16 cellular contexts compared by ENCODE assay signal in the genomic region with DNA sequence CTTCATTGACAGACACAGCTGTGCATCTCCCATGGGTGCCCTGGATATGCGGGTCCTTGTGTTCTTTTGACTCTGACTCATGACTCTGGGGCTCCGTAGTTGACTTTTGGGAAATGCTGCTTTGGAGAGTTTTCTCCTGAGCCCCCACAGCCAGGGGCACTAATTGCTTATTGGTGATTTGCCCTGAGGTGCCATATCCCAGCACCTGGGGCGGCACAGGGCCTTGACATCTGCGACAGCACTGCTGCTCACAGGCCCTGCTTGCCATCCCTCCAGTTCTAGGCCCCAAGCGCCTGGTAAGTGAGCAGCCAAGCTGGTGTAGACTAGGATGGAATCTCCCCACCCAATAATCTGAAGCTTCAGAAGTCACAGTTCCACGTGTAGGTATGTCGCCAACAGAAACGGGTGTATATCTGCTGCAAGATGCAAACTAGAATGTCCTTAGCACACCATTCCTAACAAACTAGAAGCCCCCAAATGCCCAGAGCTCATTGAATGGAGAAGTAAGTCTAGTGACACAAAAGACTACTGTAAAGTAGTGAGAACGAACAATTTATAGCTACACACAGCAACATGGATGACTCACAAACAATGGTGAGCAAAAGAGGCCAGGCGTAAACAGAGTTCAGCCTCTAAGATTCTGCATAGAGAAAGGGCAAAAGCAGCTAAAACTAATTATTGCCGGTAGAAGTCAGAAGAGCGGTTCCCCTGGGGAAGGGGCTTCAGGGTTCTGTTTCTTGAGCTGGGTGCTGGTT.
DNase-seq lines count a peak whose midpoint lies in the region; ATAC-seq, FAIRE-seq and TF ChIP-seq lines count a peak whose summit lies in the region.
"Had no signal": no experiment of that assay in that cellular context is flagged by ENCODE, and none has a peak within 500 bp of the region (broad histone marks: within the 10 kb centered on the region; RNA-seq: fewer than 3 reads in every experiment).

No MANE protein-coding gene starts in this region.

- H3K36me3 ChIP-seq in kidney (ENCODE audit: control insufficient read depth in 1 of 2, insufficient read depth in 2 of 2, low read length in 2 of 2): peaks cover 20 to 37% of the 10 kb centered on the region in 2 donors
- no peaks in the 10 kb centered on the region for H3K36me3 ChIP-seq in upper lobe of left lung

- TF ChIP-seq EP300 in upper lobe of left lung (IDR thresholded peaks at IDR 0.05): no peak

- TF ChIP-seq CTCF in kidney (IDR thresholded peaks at IDR 0.05; ENCODE audit: borderline replicate concordance, extremely low read depth, insufficient read depth) (no peak), HFFc6 (IDR thresholded peaks at IDR 0.05) (no peak), upper lobe of left lung (IDR thresholded peaks at IDR 0.05) (no peak)

- intact Hi-C loops in kidney (cut with DNase I): no loop called here

- H3K4me3 Mint-ChIP-seq in activated CD8-positive, alpha-beta memory T cell treated with anti-CD3 and anti-CD28 coated beads, Interleukin-2, amount 10 ng/mL, durations not matched to agents 7 days and 5 days: no peak overlapping the region
- H3K4me3 Mint-ChIP-seq in HFFc6: no peak overlapping the region
- H3K4me3 Mint-ChIP-seq: activated CD4-positive, alpha-beta T cell treated with anti-CD3 and anti-CD28 coated beads for 36 hours; T-cell had no signal

- no peaks in the 10 kb centered on the region for H3K9me3 Mint-ChIP-seq in activated CD8-positive, alpha-beta memory T cell treated with anti-CD3 and anti-CD28 coated beads, Interleukin-2, amount 10 ng/mL, durations not matched to agents 7 days and 5 days (ENCODE audit: low read depth)
- H3K9me3 Mint-ChIP-seq in HFFc6: no peaks in the 10 kb centered on the region
- H3K9me3 Mint-ChIP-seq: T-cell had no signal

- TF ChIP-seq POLR2A in upper lobe of left lung (IDR thresholded peaks at IDR 0.05): no peak

- H3K27me3 Mint-ChIP-seq in activated CD8-positive, alpha-beta memory T cell treated with anti-CD3 and anti-CD28 coated beads, Interleukin-2, amount 10 ng/mL, durations not matched to agents 7 days and 5 days: no peaks in the 10 kb centered on the region
- H3K27me3 Mint-ChIP-seq in HFFc6 (ENCODE audit: insufficient read depth): no peaks in the 10 kb centered on the region; the same call in 1 of the 2 replicates
- H3K27me3 Mint-ChIP-seq: activated CD4-positive, alpha-beta T cell treated with anti-CD3 and anti-CD28 coated beads for 36 hours; T-cell had no signal

- H3K4me1 Mint-ChIP-seq in activated CD8-positive, alpha-beta memory T cell treated with anti-CD3 and anti-CD28 coated beads, Interleukin-2, amount 10 ng/mL, durations not matched to agents 7 days and 5 days: no peaks in the 10 kb centered on the region
- 0 out of 2 replicates have a peak, but pooled peaks cover 5% of the 10 kb centered on the region for H3K4me1 Mint-ChIP-seq in HFFc6 (ENCODE audit: low read depth)
- H3K4me1 Mint-ChIP-seq: activated CD4-positive, alpha-beta T cell treated with anti-CD3 and anti-CD28 coated beads for 36 hours; T-cell had no signal

- WGBS in upper lobe of left lung, 2 donors: 89 to 90% methylated on average over 9 to 12 of the region's 12 CpGs

- CTCF ChIA-PET in activated CD8-positive, alpha-beta memory T cell treated with anti-CD3 and anti-CD28 coated beads, Interleukin-2, amount 10 ng/mL, durations not matched to agents 7 days and 5 days (lab: Charles Lee): no interaction called here

- H3K27ac ChIP-seq in kidney (ENCODE audit: low read depth in 2 of 2, low read length in 2 of 2) (no peak overlapping the region), upper lobe of left lung (peak overlapping the region in 2 of 4 donors; percentile 62 to 64)

- no peaks in the 10 kb centered on the region for H3K27me3 ChIP-seq in upper lobe of left lung
- H3K27me3 ChIP-seq: MG63, tibial nerve had no signal

- H3K27ac Mint-ChIP-seq in activated CD8-positive, alpha-beta memory T cell treated with anti-CD3 and anti-CD28 coated beads, Interleukin-2, amount 10 ng/mL, durations not matched to agents 7 days and 5 days: no peak overlapping the region
- H3K27ac Mint-ChIP-seq in HFFc6: no peak overlapping the region
- H3K27ac Mint-ChIP-seq: activated CD4-positive, alpha-beta T cell treated with anti-CD3 and anti-CD28 coated beads for 36 hours; T-cell had no signal

- no peaks in the 10 kb centered on the region for H3K36me3 Mint-ChIP-seq in activated CD8-positive, alpha-beta memory T cell treated with anti-CD3 and anti-CD28 coated beads, Interleukin-2, amount 10 ng/mL, durations not matched to agents 7 days and 5 days
- H3K36me3 Mint-ChIP-seq in HFFc6 (ENCODE audit: low read depth): peaks cover 5% of the 10 kb centered on the region
- H3K36me3 Mint-ChIP-seq: T-cell had no signal

- H3K4me1 ChIP-seq in kidney (ENCODE audit: control insufficient read depth in 1 of 2, insufficient read depth in 1 of 2, low read depth in 1 of 2, low read length in 2 of 2) (peaks cover 4 to 19% of the 10 kb centered on the region in 2 donors), upper lobe of left lung (peaks cover 6 to 23% (median 14%) of the 10 kb centered on the region in 4 donors)

- no peak for FAIRE-seq in kidney (lab: Jason Lieb, UNC)

- no peak for ATAC-seq in activated CD8-positive, alpha-beta memory T cell treated with anti-CD3 and anti-CD28 coated beads, Interleukin-2, amount 10 ng/mL, durations not matched to agents 7 days and 5 days
- no peak for ATAC-seq in upper lobe of left lung (ENCODE audit: low FRiP score in 2 of 2)
- ATAC-seq: activated CD4-positive, alpha-beta T cell treated with anti-CD3 and anti-CD28 coated beads for 36 hours; T-cell had no signal

- peak; percentile 38 for DNase-seq in activated effector memory CD4-positive, alpha-beta T cell treated with anti-CD3 and anti-CD28 coated beads, Interleukin-2, amount 50 U/mL, for 16 hours
- DNase-seq in activated effector memory CD4-positive, alpha-beta T cell treated with Interleukin-2 at 50 U/mL for 16 hours: no peak
- DNase-seq in activated CD8-positive, alpha-beta memory T cell treated with anti-CD3 and anti-CD28 coated beads, Interleukin-2, amount 10 ng/mL, durations not matched to agents 7 days and 5 days: peak; percentile 21
- DNase-seq in kidney (peak; percentile 31), superior temporal gyrus (ENCODE audit: extremely low spot score) (peak; percentile 13), HFFc6 (no peak), upper lobe of left lung (no peak)
- no peak for DNase-seq in activated naive CD4-positive, alpha-beta T cell treated with Interleukin-2 at 50 U/mL for 16 hours
- DNase-seq: activated CD4-positive, alpha-beta T cell treated with anti-CD3 and anti-CD28 coated beads for 36 hours; activated gamma-delta T cell treated with Interleukin-2 at 50 U/mL for 16 hours; mammary epithelial cell; MG63; NCI-H446; occipital lobe had no signal

- H3K9ac ChIP-seq in kidney (ENCODE audit: low read length in 2 of 2): no peak overlapping the region

- H3K9me3 ChIP-seq in kidney (ENCODE audit: control insufficient read depth in 1 of 2, low read length in 2 of 2) (no peaks in the 10 kb centered on the region), upper lobe of left lung (no peaks in the 10 kb centered on the region)
- H3K9me3 ChIP-seq: MG63, tibial nerve had no signal

- H3K4me3 ChIP-seq in kidney (ENCODE audit: low read length in 2 of 2): no peak overlapping the region
- H3K4me3 ChIP-seq in upper lobe of left lung: no peak overlapping the region
- H3K4me3 ChIP-seq: MG63, tibial nerve had no signal

Comparison
In these comparisons a context has a peak if more than half of its experiments do, and no peak if none do; other contexts are left out.
1. DNase-seq: peak in activated effector memory CD4-positive, alpha-beta T cell treated with anti-CD3 and anti-CD28 coated beads, Interleukin-2, amount 50 U/mL, for 16 hours (single experiment), activated CD8-positive, alpha-beta memory T cell treated with anti-CD3 and anti-CD28 coated beads, Interleukin-2, amount 10 ng/mL, durations not matched to agents 7 days and 5 days (single experiment), kidney (single experiment) and superior temporal gyrus (single experiment); none in activated effector memory CD4-positive, alpha-beta T cell treated with Interleukin-2 at 50 U/mL for 16 hours (single experiment), HFFc6 (single experiment), activated naive CD4-positive, alpha-beta T cell treated with Interleukin-2 at 50 U/mL for 16 hours (single experiment) and upper lobe of left lung (0 of 2).